Comparison of ENCODE assay signal across 8 cellular contexts in genomic region chr10:22229756-22230330, GRCh38. TPM values are rescaled to one million over a fixed set of nuclear protein-coding genes. Genes with fewer than 3 reads are reported as not detected.
A peak's percentile ranks its signal among the peaks of the same experiment; 100 is the strongest.
DNase-seq lines count a peak whose midpoint lies in the region; ATAC-seq, FAIRE-seq and TF ChIP-seq lines count a peak whose summit lies in the region.

No MANE protein-coding gene starts in this region.

- DNase-seq in DMS 273 treated with DMSO at 0.1 percent for 48 hours (lab: John Stamatoyannopoulos, UW) (peak; percentile 47), LNCaP clone FGC (ENCODE audit: low read depth) (no peak), bronchial epithelial cell (ENCODE audit: low read depth) (no peak), memory B cell (ENCODE audit: low spot score in 2 of 2) (no peak), vagina (ENCODE audit: extremely low spot score in 2 of 2) (no peak), posterior vena cava (ENCODE audit: low spot score) (no peak)

- intact Hi-C loops in vagina (cut with DNase I) (no loop called here), posterior vena cava (cut with DNase I) (no loop called here)

- H3K9me3 Mint-ChIP-seq in memory B cell = no peaks in the 10 kb centered on the region

- no peaks in the 10 kb centered on the region for H3K36me3 ChIP-seq in bronchial epithelial cell (ENCODE audit: control insufficient read depth, insufficient read depth, low read length)
- H3K36me3 ChIP-seq in vagina = no peaks in the 10 kb centered on the region

- peak overlapping the region; percentile 97 for H3K27ac ChIP-seq in vagina

- peaks cover 11% of the 10 kb centered on the region for H3K4me1 Mint-ChIP-seq in memory B cell

- H3K27me3 ChIP-seq in bronchial epithelial cell (ENCODE audit: control insufficient read depth, insufficient read depth, low read length) (no peaks in the 10 kb centered on the region), vagina (no peaks in the 10 kb centered on the region)

- ATAC-seq in memory B cell (ENCODE audit: low read depth) (no peak), HG02970 (IDR thresholded peaks at IDR 0.05; ENCODE audit: low FRiP score, unreplicated experiment) (no peak), GM18861 (IDR thresholded peaks at IDR 0.05; ENCODE audit: unreplicated experiment) (no peak)

- no peaks in the 10 kb centered on the region for H3K9me3 ChIP-seq in vagina

- peaks cover 5% of the 10 kb centered on the region for H3K4me1 ChIP-seq in vagina

- TF ChIP-seq CTCF in LNCaP clone FGC (IDR thresholded peaks at IDR 0.05; ENCODE audit: control insufficient read depth, extremely low read depth, insufficient read depth) = no peak
- no peak for TF ChIP-seq CTCF in bronchial epithelial cell (IDR thresholded peaks at IDR 0.05; ENCODE audit: insufficient read depth, low read length, severe bottlenecking)
- no peak for TF ChIP-seq CTCF in vagina (IDR thresholded peaks at IDR 0.05)

- FAIRE-seq in bronchial epithelial cell (lab: Jason Lieb, UNC) = no peak

- H3K27ac Mint-ChIP-seq in memory B cell = peak overlapping the region; percentile 100

- peak overlapping the region; percentile 93 for H3K4me3 Mint-ChIP-seq in memory B cell

- H3K27me3 Mint-ChIP-seq in memory B cell = peaks cover 5% of the 10 kb centered on the region

- H3K4me3 ChIP-seq in LNCaP clone FGC (ENCODE audit: low read depth, low read length) = peak overlapping the region; percentile 78
- H3K4me3 ChIP-seq in bronchial epithelial cell (ENCODE audit: low read depth, low read length) = peak overlapping the region; percentile 76
- H3K4me3 ChIP-seq in vagina = peak overlapping the region; percentile 57 to 70

- no peak for TF ChIP-seq POLR2A in vagina (IDR thresholded peaks at IDR 0.05)

- no peaks in the 10 kb centered on the region for H3K36me3 Mint-ChIP-seq in memory B cell

RNA-seq across cellular contexts. Expression of gene EBLN1, which starts 12.0 kb away (rescaled TPM):
- total RNA-seq in bronchial epithelial cell (not detected in 2 replicates), vagina (not detected), posterior vena cava (not detected)
